In genomic region chr10:35446439-35446838, GRCh38 we compare ENCODE assay signal across 19 cellular contexts.
DNase-seq lines count a peak whose midpoint lies in the region; ATAC-seq and TF ChIP-seq lines count a peak whose summit lies in the region.
"Had no signal": no experiment of that assay in that cellular context is flagged by ENCODE, and none has a peak within 500 bp of the region (broad histone marks: within the 10 kb centered on the region; RNA-seq: fewer than 3 reads in every experiment).

No MANE protein-coding gene starts in this region.

- no peak for ATAC-seq in activated naive CD8-positive, alpha-beta T cell treated with anti-CD3 and anti-CD28 coated beads, Interleukin-2, amount 50 U/mL, for 24 hours
- peak; percentile 16 for ATAC-seq in SK-N-SH treated with all-trans-retinoic acid at 6 μM for 48 hours
- ATAC-seq in GM21786 (IDR thresholded peaks at IDR 0.05; ENCODE audit: unreplicated experiment) = no peak
- ATAC-seq: body of pancreas had no signal

- DNase-seq in activated naive CD8-positive, alpha-beta T cell treated with anti-CD3 and anti-CD28 coated beads, Interleukin-2, amount 50 U/mL, for 24 hours = no peak
- DNase-seq in immature natural killer cell (no peak), NOMO-1 treated with DMSO at 0.1 percent for 48 hours (lab: John Stamatoyannopoulos, UW; ENCODE audit: unreplicated experiment) (no peak)
- DNase-seq in activated naive CD4-positive, alpha-beta T cell treated with anti-CD3 and anti-CD28 coated beads, Interleukin-2, amount 10 ng/mL, durations not matched to agents 7 days and 5 days = no peak
- DNase-seq: activated gamma-delta T cell treated with Interleukin-2 at 50 U/mL for 16 hours; body of pancreas; KG1; NCI-H187; NCI-H345; stimulated activated naive CD4-positive, alpha-beta T cell; T1000; upper lobe of left lung had no signal

- H3K4me3 Mint-ChIP-seq in activated naive CD8-positive, alpha-beta T cell = peak overlapping the region; percentile 1
- no peak overlapping the region for H3K4me3 Mint-ChIP-seq in activated naive CD8-positive, alpha-beta T cell treated with anti-CD3 and anti-CD28 coated beads, Interleukin-2, amount 50 U/mL, for 24 hours
- peak overlapping the region in 4 of 5 donors; percentile 5 to 57 (median 12) for H3K4me3 Mint-ChIP-seq in immature natural killer cell
- H3K4me3 Mint-ChIP-seq in activated naive CD4-positive, alpha-beta T cell treated with anti-CD3 and anti-CD28 coated beads, Interleukin-2, amount 10 ng/mL, durations not matched to agents 7 days and 5 days = no peak overlapping the region

- no peaks in the 10 kb centered on the region for H3K27me3 ChIP-seq in skeletal muscle tissue (ENCODE audit: control insufficient read depth in 3 of 3, insufficient read depth in 3 of 3, low read length in 3 of 3)
- H3K27me3 ChIP-seq: body of pancreas, esophagus muscularis mucosa, hepatocyte, SJSA1, upper lobe of left lung had no signal

- no peaks in the 10 kb centered on the region for H3K36me3 ChIP-seq in skeletal muscle tissue (ENCODE audit: control insufficient read depth in 3 of 3, insufficient read depth in 3 of 3, low read length in 3 of 3)
- H3K36me3 ChIP-seq: esophagus muscularis mucosa, SJSA1, upper lobe of left lung had no signal

- peak overlapping the region; percentile 94 for H3K27ac Mint-ChIP-seq in activated naive CD8-positive, alpha-beta T cell
- H3K27ac Mint-ChIP-seq in activated naive CD8-positive, alpha-beta T cell treated with anti-CD3 and anti-CD28 coated beads, Interleukin-2, amount 50 U/mL, for 24 hours = no peak overlapping the region
- peak overlapping the region in 5 of 6 donors; percentile 66 to 95 (median 78) for H3K27ac Mint-ChIP-seq in immature natural killer cell
- H3K27ac Mint-ChIP-seq in activated naive CD4-positive, alpha-beta T cell treated with anti-CD3 and anti-CD28 coated beads, Interleukin-2, amount 10 ng/mL, durations not matched to agents 7 days and 5 days = no peak overlapping the region

- H3K27ac ChIP-seq in skeletal muscle tissue (ENCODE audit: low read depth, low read length) = peak overlapping the region; percentile 7

- H3K9me3 Mint-ChIP-seq in activated naive CD8-positive, alpha-beta T cell (ENCODE audit: low read depth) = peaks cover 22% of the 10 kb centered on the region
- peaks cover 31% of the 10 kb centered on the region for H3K9me3 Mint-ChIP-seq in activated naive CD8-positive, alpha-beta T cell treated with anti-CD3 and anti-CD28 coated beads, Interleukin-2, amount 50 U/mL, for 24 hours
- H3K9me3 Mint-ChIP-seq in immature natural killer cell = peaks cover 16 to 35% (median 26%) of the 10 kb centered on the region in 6 donors
- H3K9me3 Mint-ChIP-seq in activated naive CD4-positive, alpha-beta T cell treated with anti-CD3 and anti-CD28 coated beads, Interleukin-2, amount 10 ng/mL, durations not matched to agents 7 days and 5 days = peaks cover 36% of the 10 kb centered on the region

- peaks cover 26% of the 10 kb centered on the region for H3K36me3 Mint-ChIP-seq in activated naive CD8-positive, alpha-beta T cell
- H3K36me3 Mint-ChIP-seq in activated naive CD8-positive, alpha-beta T cell treated with anti-CD3 and anti-CD28 coated beads, Interleukin-2, amount 50 U/mL, for 24 hours (ENCODE audit: low read depth) = peaks cover 32% of the 10 kb centered on the region
- H3K36me3 Mint-ChIP-seq in immature natural killer cell = peaks cover 15 to 21% (median 16%) of the 10 kb centered on the region in 3 donors
- peaks cover 47% of the 10 kb centered on the region for H3K36me3 Mint-ChIP-seq in activated naive CD4-positive, alpha-beta T cell treated with anti-CD3 and anti-CD28 coated beads, Interleukin-2, amount 10 ng/mL, durations not matched to agents 7 days and 5 days

- H3K4me1 ChIP-seq in skeletal muscle tissue (ENCODE audit: control insufficient read depth in 3 of 3, insufficient read depth in 3 of 3, low read length in 3 of 3) = peaks cover 31 to 42% (median 41%) of the 10 kb centered on the region in 3 donors

- CTCF ChIA-PET in activated naive CD4-positive, alpha-beta T cell treated with anti-CD3 and anti-CD28 coated beads, Interleukin-2, amount 10 ng/mL, durations not matched to agents 7 days and 5 days (lab: Charles Lee) = no interaction called here

- no peaks in the 10 kb centered on the region for H3K27me3 Mint-ChIP-seq in activated naive CD8-positive, alpha-beta T cell
- no peaks in the 10 kb centered on the region for H3K27me3 Mint-ChIP-seq in activated naive CD8-positive, alpha-beta T cell treated with anti-CD3 and anti-CD28 coated beads, Interleukin-2, amount 50 U/mL, for 24 hours
- peaks cover 0 to 7% (median 2%) of the 10 kb centered on the region in 3 donors for H3K27me3 Mint-ChIP-seq in immature natural killer cell (ENCODE audit: low read depth in 3 of 3)
- H3K27me3 Mint-ChIP-seq in activated naive CD4-positive, alpha-beta T cell treated with anti-CD3 and anti-CD28 coated beads, Interleukin-2, amount 10 ng/mL, durations not matched to agents 7 days and 5 days = no peaks in the 10 kb centered on the region

- H3K4me3 ChIP-seq in skeletal muscle tissue (ENCODE audit: low read length in 3 of 3) = no peak overlapping the region
- H3K4me3 ChIP-seq: body of pancreas, esophagus muscularis mucosa, hepatocyte, SJSA1, upper lobe of left lung had no signal

- H3K4me1 Mint-ChIP-seq in activated naive CD8-positive, alpha-beta T cell (ENCODE audit: low read depth) = peaks cover 79% of the 10 kb centered on the region
- H3K4me1 Mint-ChIP-seq in activated naive CD8-positive, alpha-beta T cell treated with anti-CD3 and anti-CD28 coated beads, Interleukin-2, amount 50 U/mL, for 24 hours = peaks cover 80% of the 10 kb centered on the region
- peaks cover 75 to 82% of the 10 kb centered on the region in 2 donors for H3K4me1 Mint-ChIP-seq in immature natural killer cell
- H3K4me1 Mint-ChIP-seq in activated naive CD4-positive, alpha-beta T cell treated with anti-CD3 and anti-CD28 coated beads, Interleukin-2, amount 10 ng/mL, durations not matched to agents 7 days and 5 days = peaks cover 78% of the 10 kb centered on the region

- no peak overlapping the region for H3K9ac ChIP-seq in skeletal muscle tissue (ENCODE audit: low read depth in 1 of 3, low read length in 3 of 3)

- H3K9me3 ChIP-seq in skeletal muscle tissue (ENCODE audit: control insufficient read depth in 3 of 3, low read length in 3 of 3) = peaks cover 0 to 3% (median 0%) of the 10 kb centered on the region in 3 donors

TF ChIP-seq in SK-N-SH treated with all-trans-retinoic acid at 6 μM for 48 hours, 23 proteins besides CTCF, POLR2A, EP300 and RAD21:
- TF ChIP-seq, protein P1, sequence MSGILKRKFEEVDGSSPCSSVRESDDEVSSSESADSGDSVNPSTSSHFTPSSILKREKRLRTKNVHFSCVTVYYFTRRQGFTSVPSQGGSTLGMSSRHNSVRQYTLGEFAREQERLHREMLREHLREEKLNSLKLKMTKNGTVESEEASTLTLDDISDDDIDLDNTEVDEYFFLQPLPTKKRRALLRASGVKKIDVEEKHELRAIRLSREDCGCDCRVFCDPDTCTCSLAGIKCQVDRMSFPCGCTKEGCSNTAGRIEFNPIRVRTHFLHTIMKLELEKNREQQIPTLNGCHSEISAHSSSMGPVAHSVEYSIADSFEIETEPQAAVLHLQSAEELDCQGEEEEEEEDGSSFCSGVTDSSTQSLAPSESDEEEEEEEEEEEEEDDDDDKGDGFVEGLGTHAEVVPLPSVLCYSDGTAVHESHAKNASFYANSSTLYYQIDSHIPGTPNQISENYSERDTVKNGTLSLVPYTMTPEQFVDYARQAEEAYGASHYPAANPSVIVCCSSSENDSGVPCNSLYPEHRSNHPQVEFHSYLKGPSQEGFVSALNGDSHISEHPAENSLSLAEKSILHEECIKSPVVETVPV (CRISPR knock-in tag; IDR thresholded peaks at IDR 0.05) = no peak
- TF ChIP-seq SNAI2 (CRISPR knock-in tag; IDR thresholded peaks at IDR 0.05) = no peak
- TF ChIP-seq TSHZ2 (CRISPR knock-in tag; IDR thresholded peaks at IDR 0.05) = no peak
- no peak for TF ChIP-seq TCF4 (CRISPR knock-in tag; IDR thresholded peaks at IDR 0.05; ENCODE audit: borderline replicate concordance)
- no peak for TF ChIP-seq ESRRG (CRISPR knock-in tag; IDR thresholded peaks at IDR 0.05)
- no peak for TF ChIP-seq CREB5 (CRISPR knock-in tag; IDR thresholded peaks at IDR 0.05; ENCODE audit: low read depth)

Comparison
In these comparisons a context has a peak if more than half of its experiments do, and no peak if none do; other contexts are left out.
1. H3K27ac Mint-ChIP-seq: peak in activated naive CD8-positive, alpha-beta T cell (single experiment) and immature natural killer cell (5 of 6); none in activated naive CD8-positive, alpha-beta T cell treated with anti-CD3 and anti-CD28 coated beads, Interleukin-2, amount 50 U/mL, for 24 hours (single experiment) and activated naive CD4-positive, alpha-beta T cell treated with anti-CD3 and anti-CD28 coated beads, Interleukin-2, amount 10 ng/mL, durations not matched to agents 7 days and 5 days (single experiment).
2. H3K4me3 Mint-ChIP-seq: peak in activated naive CD8-positive, alpha-beta T cell (single experiment) and immature natural killer cell (4 of 5); none in activated naive CD8-positive, alpha-beta T cell treated with anti-CD3 and anti-CD28 coated beads, Interleukin-2, amount 50 U/mL, for 24 hours (single experiment) and activated naive CD4-positive, alpha-beta T cell treated with anti-CD3 and anti-CD28 coated beads, Interleukin-2, amount 10 ng/mL, durations not matched to agents 7 days and 5 days (single experiment).